Comparison of ENCODE assay signal across 8 cellular contexts in the genomic region with DNA sequence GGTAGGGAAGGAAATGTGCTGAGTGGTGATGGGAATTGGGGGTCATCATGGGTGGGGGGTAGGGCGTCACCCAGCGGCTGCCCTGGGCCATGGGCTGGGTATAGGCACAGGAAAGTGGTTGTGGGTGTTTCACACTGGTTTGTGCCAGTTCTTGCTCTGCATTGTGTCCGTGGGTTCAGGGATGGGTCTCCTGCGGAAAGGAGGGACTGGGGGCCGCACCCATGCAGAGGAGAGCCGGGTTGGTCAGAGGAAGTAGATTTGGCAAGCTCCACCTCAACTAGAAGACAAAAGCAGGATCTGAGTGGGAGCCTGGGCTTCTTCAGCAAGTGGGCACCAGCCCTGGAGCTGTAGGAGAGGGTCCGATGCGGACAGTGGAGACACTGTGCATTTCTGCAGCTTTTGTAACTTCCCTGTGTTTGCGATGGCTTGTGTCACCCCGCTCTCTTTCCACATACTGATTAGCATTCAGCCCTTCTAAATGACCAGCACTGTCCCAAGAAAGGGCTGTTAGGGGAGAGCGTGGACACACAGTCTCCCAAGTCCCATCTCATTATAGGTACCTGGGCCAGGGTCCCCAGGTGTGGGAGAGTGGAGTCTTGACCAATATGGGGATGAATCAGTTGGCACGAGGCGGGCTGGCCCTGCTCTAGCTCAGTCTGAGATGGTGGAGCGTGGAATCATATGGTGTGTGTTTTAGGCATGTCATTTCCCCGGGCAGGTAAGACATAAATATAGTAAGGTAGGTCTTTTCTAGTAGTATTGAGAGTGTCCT.
DNase-seq lines count a peak whose midpoint lies in the region; ATAC-seq and TF ChIP-seq lines count a peak whose summit lies in the region.

No MANE protein-coding gene starts in this region.

- DNase-seq in Caco-2 (no peak), hippocampal formation (lab: John Stamatoyannopoulos, UW) (no peak), EL (no peak), NCI-H345 treated with DMSO at 0.1 percent for 48 hours (lab: John Stamatoyannopoulos, UW; ENCODE audit: unreplicated experiment) (no peak), DMS79 treated with DMSO at 0.1 percent for 48 hours (lab: John Stamatoyannopoulos, UW) (no peak)
- DNase-seq in central memory CD8-positive, alpha-beta T cell (ENCODE audit: low spot score in 2 of 2): no peak

- peaks cover 13% of the 10 kb centered on the region for H3F3A ChIP-seq in Loucy (ENCODE audit: low read depth)

- no peak overlapping the region for H3K27ac Mint-ChIP-seq in Caco-2 (ENCODE audit: unreplicated experiment)
- H3K27ac Mint-ChIP-seq in central memory CD8-positive, alpha-beta T cell (ENCODE audit: low read depth): peak overlapping the region; percentile 97
- H3K27ac Mint-ChIP-seq in nephron: peak overlapping the region; percentile 20 to 57 (median 21)

- intact Hi-C loops in Caco-2 (cut with micrococcal nuclease; ENCODE audit: unreplicated experiment): loop anchor here (5.0 to 10.0 kb wide), 2 partner anchors 48 to 100 kb away; a partner anchor contains a TSS

- H3K36me3 Mint-ChIP-seq in Caco-2 (ENCODE audit: insufficient read depth, unreplicated experiment) (no peaks in the 10 kb centered on the region), nephron (ENCODE audit: low read depth) (no peaks in the 10 kb centered on the region)
- peaks cover 25% of the 10 kb centered on the region for H3K36me3 Mint-ChIP-seq in central memory CD8-positive, alpha-beta T cell (ENCODE audit: insufficient read depth)

- H3K27me3 ChIP-seq in Caco-2 (replicated peaks; ENCODE audit: control insufficient read depth, insufficient read depth, low read length) (no peaks in the 10 kb centered on the region), Loucy (ENCODE audit: insufficient read depth, low read length, poor library complexity, severe bottlenecking) (no peaks in the 10 kb centered on the region)

- no peaks in the 10 kb centered on the region for H3K9me3 Mint-ChIP-seq in Caco-2 (ENCODE audit: unreplicated experiment)
- H3K9me3 Mint-ChIP-seq in central memory CD8-positive, alpha-beta T cell: no peaks in the 10 kb centered on the region
- H3K9me3 Mint-ChIP-seq in nephron: no peaks in the 10 kb centered on the region

- CTCF ChIA-PET in Caco-2 (lab: Charles Lee): interaction anchor here (1.3 kb wide), 1 partner anchor 21 kb away, joined by 5 read pairs; no protein-coding TSS in a partner anchor

- no peak for ATAC-seq in central memory CD8-positive, alpha-beta T cell (replicated peaks; ENCODE audit: extremely low read depth, poor library complexity, severe bottlenecking)

- peaks cover 79% of the 10 kb centered on the region for H3K79me2 ChIP-seq in Loucy (ENCODE audit: insufficient read depth, low read length)

- POLR2A ChIA-PET in Caco-2 (lab: Charles Lee): no interaction called here

- H3K9me2 ChIP-seq in Loucy (replicated peaks; ENCODE audit: low read depth, low read length): no peaks in the 10 kb centered on the region

- H4K20me1 ChIP-seq in Loucy (ENCODE audit: insufficient read depth, low read length, poor library complexity, severe bottlenecking): peaks cover 55% of the 10 kb centered on the region

- H3K9ac ChIP-seq in Loucy (ENCODE audit: low read depth, low read length, poor library complexity, severe bottlenecking): peak overlapping the region; percentile 98

- H3K4me1 ChIP-seq in Caco-2 (peaks cover 19% of the 10 kb centered on the region; the same call in 1 of the 2 replicates), Loucy (ENCODE audit: insufficient read depth, low read length, poor library complexity, severe bottlenecking) (peaks cover 70% of the 10 kb centered on the region)

- H3K9me3 ChIP-seq in Caco-2 (no peaks in the 10 kb centered on the region), Loucy (ENCODE audit: insufficient read depth, low read depth, low read length) (no peaks in the 10 kb centered on the region)

- peak overlapping the region; percentile 95 for H3K4me2 ChIP-seq in Loucy (ENCODE audit: low read depth, low read length, poor library complexity, severe bottlenecking)

- no peak overlapping the region for H2AFZ ChIP-seq in Loucy (ENCODE audit: low read length)

- H3K4me3 Mint-ChIP-seq in Caco-2 (ENCODE audit: unreplicated experiment) (peak overlapping the region; percentile 72), nephron (peak overlapping the region; percentile 68 to 82 (median 79))
- H3K4me3 Mint-ChIP-seq in central memory CD8-positive, alpha-beta T cell: peak overlapping the region; percentile 93

- no peak overlapping the region for H3K4me3 ChIP-seq in Caco-2 (ENCODE audit: low read depth, low read length)
- peak overlapping the region; percentile 83 for H3K4me3 ChIP-seq in Loucy (ENCODE audit: low read length, poor library complexity, severe bottlenecking)

- no TSS peak for BruUV-seq in Caco-2 (replicated peaks; lab: Mats Ljungman, UMichigan)

- TF ChIP-seq CTCF in Caco-2 (IDR thresholded peaks at IDR 0.05; ENCODE audit: insufficient read depth in 1 of 2, low read depth in 1 of 2, low read length in 1 of 2, severe bottlenecking in 1 of 2, unreplicated experiment in 1 of 2) (no peak), Loucy (conservative IDR thresholded peaks at IDR 0.05; ENCODE audit: low read length) (peak; percentile 66), nephron (IDR thresholded peaks at IDR 0.05; ENCODE audit: unreplicated experiment in 3 of 3) (no peak)

- H3K27me3 Mint-ChIP-seq in Caco-2 (ENCODE audit: insufficient read depth, unreplicated experiment): no peaks in the 10 kb centered on the region
- H3K27me3 Mint-ChIP-seq in central memory CD8-positive, alpha-beta T cell: no peaks in the 10 kb centered on the region
- H3K27me3 Mint-ChIP-seq in nephron (ENCODE audit: low read depth): peaks cover 30% of the 10 kb centered on the region

- H3K4me1 Mint-ChIP-seq in Caco-2 (ENCODE audit: low read depth, unreplicated experiment) (peaks cover 19% of the 10 kb centered on the region), nephron (peaks cover 63% of the 10 kb centered on the region)
- H3K4me1 Mint-ChIP-seq in central memory CD8-positive, alpha-beta T cell: peaks cover 80% of the 10 kb centered on the region

- H3K36me3 ChIP-seq in Caco-2 (ENCODE audit: control insufficient read depth, insufficient read depth, low read length) (no peaks in the 10 kb centered on the region), Loucy (ENCODE audit: insufficient read depth, low read length) (no peaks in the 10 kb centered on the region)
